In the genomic region with DNA sequence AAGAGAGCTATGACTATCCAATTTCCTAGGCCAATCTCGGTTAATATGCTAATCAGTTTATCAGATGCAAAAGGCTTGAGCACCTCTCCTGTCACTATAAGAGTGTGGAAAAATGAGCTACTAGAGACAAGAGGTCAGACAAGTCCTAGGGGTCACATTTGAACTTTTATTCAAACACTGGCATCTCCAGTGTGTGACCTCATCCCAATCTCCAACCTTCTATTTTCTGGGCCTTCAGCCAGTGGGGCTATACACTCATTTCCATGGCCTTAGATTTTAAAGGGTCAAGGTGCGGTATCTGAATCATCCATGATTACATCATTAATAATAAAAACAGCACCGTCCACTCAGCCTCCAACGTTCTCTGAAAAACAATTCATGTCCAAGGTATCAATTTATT, we compare ENCODE assay signal across 14 cellular contexts.
DNase-seq lines count a peak whose midpoint lies in the region; ATAC-seq, FAIRE-seq and TF ChIP-seq lines count a peak whose summit lies in the region.
"Had no signal": no experiment of that assay in that cellular context is flagged by ENCODE, and none has a peak within 500 bp of the region (broad histone marks: within the 10 kb centered on the region; RNA-seq: fewer than 3 reads in every experiment).

No MANE protein-coding gene starts in this region.

- H3K27ac Mint-ChIP-seq in GM23338: no peak overlapping the region
- H3K27ac Mint-ChIP-seq: WTC11 had no signal

- H3K4me1 ChIP-seq in mammary epithelial cell (ENCODE audit: insufficient read depth, low read length): peaks cover 6% of the 10 kb centered on the region
- H3K4me1 ChIP-seq in right lobe of liver: no peaks in the 10 kb centered on the region
- H3K4me1 ChIP-seq in neuronal stem cell (ENCODE audit: control insufficient read depth in 2 of 2, insufficient read depth in 1 of 2, low read depth in 1 of 2, low read length in 2 of 2): peaks cover 0 to 2% of the 10 kb centered on the region in 2 donors
- H3K4me1 ChIP-seq in GM23338 (ENCODE audit: insufficient read depth): 0 out of 2 replicates have a peak, but pooled peaks cover 3% of the 10 kb centered on the region
- H3K4me1 ChIP-seq: parathyroid adenoma had no signal

- H3K4me3 ChIP-seq in AG04450 (ENCODE audit: low read depth, low read length) (no peak overlapping the region), mammary epithelial cell (replicated peaks in 1 of 3; ENCODE audit: insufficient read depth in 1 of 3, low read depth in 2 of 3, low read length in 3 of 3) (no peak overlapping the region), right lobe of liver (no peak overlapping the region), neuronal stem cell (ENCODE audit: low read length in 2 of 2) (no peak overlapping the region), GM23338 (no peak overlapping the region)

- no peaks in the 10 kb centered on the region for H3K79me2 ChIP-seq in mammary epithelial cell (ENCODE audit: insufficient read depth, low read length)
- H3K79me2 ChIP-seq in GM23338 (replicated peaks; ENCODE audit: insufficient read depth): no peaks in the 10 kb centered on the region
- H3K79me2 ChIP-seq: parathyroid adenoma had no signal

- 33% methylated on average over 4 of the region's 4 CpGs for WGBS in mammary epithelial cell (ENCODE audit: low coverage, missing lambda C conversion rate)
- 32% methylated on average over 4 of the region's 4 CpGs for WGBS in right lobe of liver (ENCODE audit: insufficient coverage, low coverage, low lambda C conversion rate, missing lambda C conversion rate)
- no CpG with 5 or more reads among the region's 4 CpGs for WGBS in neuronal stem cell (ENCODE audit: extremely low coverage in 2 of 2, insufficient read length in 2 of 2, insufficient replicate concordance in 1 of 2), 2 donors

- no peaks in the 10 kb centered on the region for H3K27me3 Mint-ChIP-seq in GM23338 (ENCODE audit: insufficient read depth, low read depth, poor library complexity)

- H3K36me3 Mint-ChIP-seq in GM23338 (ENCODE audit: low read depth): peaks cover 4% of the 10 kb centered on the region; the same call in 2 of the 3 replicates
- H3K36me3 Mint-ChIP-seq: WTC11 had no signal

- no peak overlapping the region for H3K4me3 Mint-ChIP-seq in GM23338
- H3K4me3 Mint-ChIP-seq: WTC11 had no signal

- no peaks in the 10 kb centered on the region; the same call in 1 of the 2 replicates for H3K9me3 ChIP-seq in AG04450 (ENCODE audit: control insufficient read depth, insufficient read depth, low read length)
- no peaks in the 10 kb centered on the region for H3K9me3 ChIP-seq in mammary epithelial cell (replicated peaks; ENCODE audit: insufficient read depth, low read length)
- no peaks in the 10 kb centered on the region for H3K9me3 ChIP-seq in right lobe of liver
- H3K9me3 ChIP-seq in neuronal stem cell (replicated peaks in 1 of 2; ENCODE audit: control insufficient read depth in 2 of 2, insufficient read depth in 1 of 2, low read depth in 1 of 2, low read length in 2 of 2): peaks cover 0 to 3% of the 10 kb centered on the region in 2 donors

- H3K18ac ChIP-seq in neuronal stem cell (ENCODE audit: low read length): no peak overlapping the region

- H3K23ac ChIP-seq in neuronal stem cell (ENCODE audit: low read depth, low read length, poor library complexity): no peak overlapping the region

- H3K9ac ChIP-seq in mammary epithelial cell (ENCODE audit: insufficient read depth, low read length) (no peak overlapping the region), neuronal stem cell (ENCODE audit: low read depth, low read length, poor library complexity) (no peak overlapping the region)
- H3K9ac ChIP-seq: parathyroid adenoma had no signal

- no peak overlapping the region for H2BK12ac ChIP-seq in neuronal stem cell (ENCODE audit: low read length)

- no peaks in the 10 kb centered on the region for H3K79me1 ChIP-seq in neuronal stem cell (ENCODE audit: low read depth, low read length)

- H4K8ac ChIP-seq in neuronal stem cell (ENCODE audit: low read depth, low read length): no peak overlapping the region

- H2BK120ac ChIP-seq in neuronal stem cell (ENCODE audit: low read depth, low read length): no peak overlapping the region

- H4K20me1 ChIP-seq in mammary epithelial cell (ENCODE audit: insufficient read depth, low read length) (no peaks in the 10 kb centered on the region), GM23338 (replicated peaks; ENCODE audit: insufficient read depth) (no peaks in the 10 kb centered on the region)

- H3K27ac ChIP-seq in AG04450 (ENCODE audit: low read depth, low read length) (no peak overlapping the region), mammary epithelial cell (ENCODE audit: insufficient read depth, low read depth, low read length) (no peak overlapping the region), right lobe of liver (peak overlapping the region in 1 of 3 donors; percentile 35), neuronal stem cell (replicated peaks; ENCODE audit: low read length) (no peak overlapping the region), GM23338 (ENCODE audit: low read depth) (no peak overlapping the region)
- H3K27ac ChIP-seq: parathyroid adenoma had no signal

- H2AFZ ChIP-seq in mammary epithelial cell (ENCODE audit: low read depth, low read length) (no peak overlapping the region), neuronal stem cell (ENCODE audit: low read length) (no peak overlapping the region), GM23338 (no peak overlapping the region)
- H2AFZ ChIP-seq: parathyroid adenoma had no signal

- no peak overlapping the region for H3K4ac ChIP-seq in neuronal stem cell (ENCODE audit: low read length)

- H3K9me3 Mint-ChIP-seq in GM23338: peaks cover 6% of the 10 kb centered on the region
- H3K9me3 Mint-ChIP-seq: WTC11 had no signal

- ATAC-seq in right lobe of liver: peak; percentile 43 to 98 (median 84)
- ATAC-seq in GM23338: no peak
- ATAC-seq: WTC11 had no signal

- no peaks in the 10 kb centered on the region for H3K9me2 ChIP-seq in GM23338 (ENCODE audit: insufficient read depth)

- TF ChIP-seq POLR2A in right lobe of liver (IDR thresholded peaks at IDR 0.05): no peak

- no peak overlapping the region for H2AK5ac ChIP-seq in neuronal stem cell (ENCODE audit: low read depth, low read length)

- no peak overlapping the region for H2BK5ac ChIP-seq in neuronal stem cell (ENCODE audit: low read length)

- TF ChIP-seq CTCF in AG04450 (IDR thresholded peaks at IDR 0.05; ENCODE audit: low read depth, low read length) (no peak), mammary epithelial cell (conservative IDR thresholded peaks at IDR 0.05 in 1 of 2, IDR thresholded peaks at IDR 0.05 in 1 of 2; ENCODE audit: extremely low read depth in 1 of 2, insufficient read depth in 1 of 2, low read depth in 1 of 2, low read length in 2 of 2) (no peak), right lobe of liver (IDR thresholded peaks at IDR 0.05) (no peak), GM23338 (conservative IDR thresholded peaks at IDR 0.05; ENCODE audit: low read depth in 2 of 2) (no peak)

- in situ Hi-C loops in mammary epithelial cell (cut with MboI; ENCODE audit: low sequenced_read_pairs in 2 of 2): no loop called here

- H3K36me3 ChIP-seq in mammary epithelial cell (ENCODE audit: insufficient read depth, low read length) (no peaks in the 10 kb centered on the region), right lobe of liver (peaks cover 0 to 6% (median 0%) of the 10 kb centered on the region in 4 donors), neuronal stem cell (replicated peaks in 1 of 2; ENCODE audit: control insufficient read depth in 2 of 2, insufficient read depth in 2 of 2, low read length in 2 of 2) (peaks cover 0 to 27% of the 10 kb centered on the region in 2 donors), GM23338 (ENCODE audit: insufficient read depth) (no peaks in the 10 kb centered on the region)

- no peak overlapping the region for H4K91ac ChIP-seq in neuronal stem cell (ENCODE audit: low read depth, low read length, poor library complexity)

- BruUV-seq in mammary epithelial cell (replicated peaks; lab: Mats Ljungman, UMichigan): no TSS peak

- H3K4me1 Mint-ChIP-seq in GM23338: peaks cover 7% of the 10 kb centered on the region

- H3K4me2 ChIP-seq in mammary epithelial cell (ENCODE audit: insufficient read depth, low read depth, low read length): no peak overlapping the region
- no peak overlapping the region for H3K4me2 ChIP-seq in neuronal stem cell (ENCODE audit: insufficient read depth, low read length, poor library complexity, severe bottlenecking)
- no peak overlapping the region for H3K4me2 ChIP-seq in GM23338

- dilution Hi-C loops in mammary epithelial cell (cut with HindIII; ENCODE audit: low sequenced_read_pairs): no loop called here

- POLR2A ChIA-PET in AG04450 (lab: Yijun Ruan, JAX): interaction anchor here (1.1 kb wide), 1 partner anchor 124 kb away, joined by 4 read pairs; no protein-coding TSS in a partner anchor

- DNase-seq in AG04450 (ENCODE audit: low read depth, low spot score) (peak; percentile 51), HTR-8/SVneo (ENCODE audit: insufficient read length, low spot score) (peak; percentile 19), mammary epithelial cell (peak; percentile 83), right lobe of liver (no peak), SHP77 treated with DMSO at 0.1 percent for 48 hours (lab: John Stamatoyannopoulos, UW) (no peak), inferior parietal cortex (ENCODE audit: extremely low spot score) (no peak), neuronal stem cell (ENCODE audit: low spot score) (no peak), GM23338 (ENCODE audit: low spot score) (no peak)
- DNase-seq: amygdala; GDM1; RPMI8226; stimulated activated CD4-positive, alpha-beta T cell treated with anti-CD3 and anti-CD28 coated beads, Interleukin-4, amount 100 ng/mL, for 1 hour had no signal

- H3K27me3 ChIP-seq in AG04450 (ENCODE audit: control insufficient read depth, insufficient read depth, low read length) (no peaks in the 10 kb centered on the region), mammary epithelial cell (ENCODE audit: insufficient read depth, low read length) (no peaks in the 10 kb centered on the region), right lobe of liver (no peaks in the 10 kb centered on the region), neuronal stem cell (ENCODE audit: control insufficient read depth in 3 of 3, insufficient read depth in 3 of 3, low read depth in 1 of 3, low read length in 3 of 3) (no peaks in the 10 kb centered on the region), GM23338 (ENCODE audit: insufficient read depth) (no peaks in the 10 kb centered on the region)

- no peaks in the 10 kb centered on the region for H3F3A ChIP-seq in GM23338 (replicated peaks; ENCODE audit: low read depth)

- H2BK15ac ChIP-seq in neuronal stem cell (ENCODE audit: low read length): no peak overlapping the region

- CTCF ChIA-PET in AG04450 (lab: Charles Lee) (no interaction called here), mammary epithelial cell (lab: Charles Lee; ENCODE audit: low non-redundant PET) (no interaction called here)

- FAIRE-seq in HTR-8/SVneo (lab: Jason Lieb, UNC): no peak

- no peak overlapping the region for H3K14ac ChIP-seq in neuronal stem cell (ENCODE audit: low read length)

- intact Hi-C loops in mammary epithelial cell (cut with micrococcal nuclease) (loop anchor here (5.0 kb wide), 1 partner anchor 248 kb away; no protein-coding TSS in a partner anchor), right lobe of liver (cut with DNase I) (no loop called here)

TF ChIP-seq in GM23338, 12 proteins besides CTCF, POLR2A, EP300 and RAD21 (continues in another document):
- TF ChIP-seq CREB1 (CRISPR knock-in tag; IDR thresholded peaks at IDR 0.05; ENCODE audit: low read depth) (no peak), ZNF331 (CRISPR knock-in tag; IDR thresholded peaks at IDR 0.05; ENCODE audit: low read depth) (no peak), NANOG (IDR thresholded peaks at IDR 0.05; ENCODE audit: borderline replicate concordance) (no peak)

Comparison
In these comparisons a context has a peak if more than half of its experiments do, and no peak if none do; other contexts are left out.
1. DNase-seq: peak in AG04450 (single experiment), HTR-8/SVneo (single experiment) and mammary epithelial cell (single experiment); none in right lobe of liver (0 of 3), SHP77 treated with DMSO at 0.1 percent for 48 hours (single experiment), inferior parietal cortex (single experiment), neuronal stem cell (single experiment) and GM23338 (single experiment).